In the genomic region with DNA sequence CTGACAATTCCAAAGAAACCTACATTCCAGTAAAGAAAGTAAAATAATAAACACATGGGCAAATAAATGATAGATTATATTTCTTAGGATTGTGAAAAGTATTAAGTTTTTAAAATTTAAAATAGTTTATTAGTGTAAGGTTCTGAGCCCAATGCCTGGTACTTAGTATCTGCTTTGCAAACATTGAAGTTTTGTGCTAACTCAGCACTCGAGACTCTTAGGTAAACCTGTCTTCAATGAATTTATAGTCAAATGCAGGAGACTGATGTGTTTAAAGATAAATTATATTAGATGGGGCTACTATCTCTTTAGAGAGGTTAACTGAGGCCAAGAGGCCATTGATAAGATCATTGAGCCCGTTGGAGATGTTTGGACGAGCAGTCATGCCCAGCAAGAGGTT, we compare ENCODE assay signal across 2 cellular contexts.
TF ChIP-seq lines count a peak whose summit lies in the region.

No MANE protein-coding gene starts in this region.

TF ChIP-seq in H1, 55 proteins besides CTCF, POLR2A, EP300 and RAD21:
- no peak for TF ChIP-seq KDM1A (IDR thresholded peaks at IDR 0.05; ENCODE audit: borderline replicate concordance, low read length)
- no peak for TF ChIP-seq KDM4A (IDR thresholded peaks at IDR 0.05; ENCODE audit: low read depth, low read length, severe bottlenecking)
- TF ChIP-seq CREB1 (IDR thresholded peaks at IDR 0.05): no peak
- no peak for TF ChIP-seq SRF (IDR thresholded peaks at IDR 0.05; ENCODE audit: low read depth, low read length)
- TF ChIP-seq RFX5 (IDR thresholded peaks at IDR 0.05; ENCODE audit: borderline replicate concordance, low read depth, low read length): no peak
- TF ChIP-seq TAF1 (IDR thresholded peaks at IDR 0.05; ENCODE audit: low read depth, low read length): no peak
- no peak for TF ChIP-seq EZH2 (IDR thresholded peaks at IDR 0.05; ENCODE audit: low read depth, low read length, severe bottlenecking)
- no peak for TF ChIP-seq NANOG (IDR thresholded peaks at IDR 0.05; ENCODE audit: insufficient read depth, low read depth, low read length, poor library complexity, severe bottlenecking)
- TF ChIP-seq MAFK (IDR thresholded peaks at IDR 0.05; ENCODE audit: low read depth, low read length): no peak
- no peak for TF ChIP-seq SP4 (IDR thresholded peaks at IDR 0.05; ENCODE audit: low read length)
- TF ChIP-seq CBX8 (IDR thresholded peaks at IDR 0.05; ENCODE audit: borderline replicate concordance, low read depth, low read length): no peak
- TF ChIP-seq HDAC6 (IDR thresholded peaks at IDR 0.05; ENCODE audit: low read depth, low read length): no peak
- TF ChIP-seq MAX (IDR thresholded peaks at IDR 0.05): no peak
- TF ChIP-seq ASH2L (IDR thresholded peaks at IDR 0.05; ENCODE audit: low read length): no peak
- no peak for TF ChIP-seq KDM5A (IDR thresholded peaks at IDR 0.05; ENCODE audit: low read length)
- no peak for TF ChIP-seq FOSL1 (IDR thresholded peaks at IDR 0.05; ENCODE audit: insufficient read depth, low read depth, low read length)

TF ChIP-seq in HEK293T, 16 proteins besides CTCF, POLR2A, EP300 and RAD21:
- no peak for TF ChIP-seq SUZ12 (IDR thresholded peaks at IDR 0.05)
- no peak for TF ChIP-seq CTBP1 (IDR thresholded peaks at IDR 0.05; ENCODE audit: borderline replicate concordance)
- no peak for TF ChIP-seq L3MBTL2 (conservative IDR thresholded peaks at IDR 0.05)
- TF ChIP-seq BHLHE40 (IDR thresholded peaks at IDR 0.05; ENCODE audit: borderline replicate concordance): no peak
- TF ChIP-seq ELF4 (IDR thresholded peaks at IDR 0.05): no peak
- TF ChIP-seq FOXK2 (IDR thresholded peaks at IDR 0.05): no peak
- no peak for TF ChIP-seq ARNT (IDR thresholded peaks at IDR 0.05)
- no peak for TF ChIP-seq PKNOX1 (IDR thresholded peaks at IDR 0.05)
- TF ChIP-seq FOXA1 (IDR thresholded peaks at IDR 0.05): no peak
